ENCODE assay signal across 1 cellular context in the genomic region with DNA sequence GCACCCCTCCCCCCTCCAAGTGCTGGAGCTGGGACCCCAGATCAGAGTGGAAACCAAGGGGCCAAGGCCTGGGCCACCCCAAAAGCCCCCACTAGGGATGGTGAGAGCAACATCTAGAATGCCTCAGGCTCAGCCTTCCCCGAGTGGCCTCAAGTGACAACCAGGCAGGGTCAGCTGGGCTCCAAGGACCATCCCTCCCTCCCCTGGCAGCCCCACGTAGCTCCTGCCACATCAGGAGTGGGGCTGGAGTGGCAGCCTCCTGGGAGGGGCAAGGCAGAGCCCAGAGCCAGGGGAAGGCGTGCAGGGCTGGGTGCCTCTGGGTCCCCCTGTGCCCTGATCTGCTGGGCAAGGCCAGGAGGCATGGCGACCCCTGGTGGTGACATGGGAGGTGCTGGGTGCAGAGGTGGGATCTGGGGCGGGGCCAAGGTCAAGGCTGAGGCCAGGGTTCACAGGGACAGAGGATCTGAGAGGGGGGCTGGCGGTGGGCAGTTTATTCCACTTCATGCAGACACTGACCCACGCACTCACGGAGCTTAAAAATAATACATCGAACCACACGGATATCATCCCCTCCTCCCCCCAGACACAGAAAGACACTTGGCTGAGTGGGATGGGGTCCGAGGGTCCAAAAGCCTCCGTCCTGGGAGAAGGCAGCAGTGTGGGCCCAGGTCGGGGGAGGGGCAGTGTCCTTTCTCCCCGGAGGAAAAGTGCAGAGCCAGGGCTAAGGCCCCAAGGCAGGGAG.
TF ChIP-seq lines count a peak whose summit lies in the region.

No MANE protein-coding gene starts in this region.

TF ChIP-seq in K562, 482 proteins besides CTCF, POLR2A, EP300 and RAD21 (continues in another document):
- TF ChIP-seq PML (IDR thresholded peaks at IDR 0.05; ENCODE audit: low read length) (no peak), CXXC5 (CRISPR knock-in tag; IDR thresholded peaks at IDR 0.05) (peak; percentile 38; the same call in 1 of the 2 replicates), CTBP1 (IDR thresholded peaks at IDR 0.05; ENCODE audit: borderline replicate concordance) (peak; percentile 57; the same call in 1 of the 2 replicates), HDAC8 (tag; IDR thresholded peaks at IDR 0.05) (0 out of 2 replicates have a peak, but pooled peaks have one; percentile 28), NR2C2 (CRISPR knock-in tag; IDR thresholded peaks at IDR 0.05) (0 out of 2 replicates have a peak, but pooled peaks have one; percentile 40), NR2C2 (tag; IDR thresholded peaks at IDR 0.05) (peak; percentile 79), ARID2 (IDR thresholded peaks at IDR 0.05) (peak; percentile 95), HCFC1 (IDR thresholded peaks at IDR 0.05; ENCODE audit: low read depth, low read length) (no peak), STAG1 (CRISPR knock-in tag; IDR thresholded peaks at IDR 0.05; ENCODE audit: borderline replicate concordance) (peak; percentile 57; the same call in 1 of the 2 replicates), ZFPM2 (CRISPR knock-in tag; IDR thresholded peaks at IDR 0.05) (no peak), POLR2G (IDR thresholded peaks at IDR 0.05; ENCODE audit: low read depth, low read length) (peak; percentile 60; the same call in 1 of the 2 replicates), RB1 (IDR thresholded peaks at IDR 0.05; ENCODE audit: low read depth) (peak; percentile 70), PCBP2 (IDR thresholded peaks at IDR 0.05; ENCODE audit: low read depth, low read length, poor library complexity, severe bottlenecking) (no peak), RCOR1 (IDR thresholded peaks at IDR 0.05; ENCODE audit: borderline replicate concordance in 1 of 2, low read depth in 2 of 2, low read length in 2 of 2) (0 out of 4 replicates have a peak, but pooled peaks of 1 of the 2 experiments have one; percentile 45), NBN (IDR thresholded peaks at IDR 0.05; ENCODE audit: low read depth) (0 out of 2 replicates have a peak, but pooled peaks have one; percentile 56), NFIC (IDR thresholded peaks at IDR 0.05) (peak; percentile 62), ZBTB7A (IDR thresholded peaks at IDR 0.05; ENCODE audit: borderline replicate concordance, control insufficient read depth, low read depth, low read length) (peak; percentile 93), ZNF263 (CRISPR knock-in tag; IDR thresholded peaks at IDR 0.05; ENCODE audit: borderline replicate concordance) (peak; percentile 55; the same call in 1 of the 2 replicates), HLTF (IDR thresholded peaks at IDR 0.05) (0 out of 2 replicates have a peak, but pooled peaks have one; percentile 42), SMARCE1 (IDR thresholded peaks at IDR 0.05) (no peak), CREM (IDR thresholded peaks at IDR 0.05; ENCODE audit: low read depth) (peak; percentile 37; the same call in 1 of the 2 replicates), ZFX (CRISPR knock-in tag; IDR thresholded peaks at IDR 0.05) (peak; percentile 22; the same call in 1 of the 2 replicates), ESRRA (IDR thresholded peaks at IDR 0.05; ENCODE audit: borderline replicate concordance, low read depth) (peak; percentile 88), LEF1 (IDR thresholded peaks at IDR 0.05) (0 out of 2 replicates have a peak, but pooled peaks have one; percentile 13), HDAC1 (IDR thresholded peaks at IDR 0.05) (peak in 1 of 2 experiments; percentile 22; a peak in 1 of 4 replicates), CREB1 (IDR thresholded peaks at IDR 0.05) (peak; percentile 45; the same call in 1 of the 2 replicates), CREB1 (CRISPR knock-in tag; IDR thresholded peaks at IDR 0.05) (no peak), YY1 (IDR thresholded peaks at IDR 0.05; ENCODE audit: borderline replicate concordance in 1 of 3, control insufficient read depth in 1 of 3, extremely low read depth in 1 of 3, insufficient read depth in 3 of 3, insufficient read length in 1 of 3, insufficient replicate concordance in 2 of 3, low read depth in 1 of 3, low read length in 2 of 3) (peak in 1 of 3 experiments; percentile 52), ZNF668 (CRISPR knock-in tag; IDR thresholded peaks at IDR 0.05) (0 out of 2 replicates have a peak, but pooled peaks have one; percentile 7), SMC3 (conservative IDR thresholded peaks at IDR 0.05; ENCODE audit: insufficient read depth, low read depth, low read length) (peak; percentile 96), CBX1 (IDR thresholded peaks at IDR 0.05; ENCODE audit: low read depth) (peak; percentile 41; the same call in 1 of the 2 replicates)
- TF ChIP-seq, protein P1, sequence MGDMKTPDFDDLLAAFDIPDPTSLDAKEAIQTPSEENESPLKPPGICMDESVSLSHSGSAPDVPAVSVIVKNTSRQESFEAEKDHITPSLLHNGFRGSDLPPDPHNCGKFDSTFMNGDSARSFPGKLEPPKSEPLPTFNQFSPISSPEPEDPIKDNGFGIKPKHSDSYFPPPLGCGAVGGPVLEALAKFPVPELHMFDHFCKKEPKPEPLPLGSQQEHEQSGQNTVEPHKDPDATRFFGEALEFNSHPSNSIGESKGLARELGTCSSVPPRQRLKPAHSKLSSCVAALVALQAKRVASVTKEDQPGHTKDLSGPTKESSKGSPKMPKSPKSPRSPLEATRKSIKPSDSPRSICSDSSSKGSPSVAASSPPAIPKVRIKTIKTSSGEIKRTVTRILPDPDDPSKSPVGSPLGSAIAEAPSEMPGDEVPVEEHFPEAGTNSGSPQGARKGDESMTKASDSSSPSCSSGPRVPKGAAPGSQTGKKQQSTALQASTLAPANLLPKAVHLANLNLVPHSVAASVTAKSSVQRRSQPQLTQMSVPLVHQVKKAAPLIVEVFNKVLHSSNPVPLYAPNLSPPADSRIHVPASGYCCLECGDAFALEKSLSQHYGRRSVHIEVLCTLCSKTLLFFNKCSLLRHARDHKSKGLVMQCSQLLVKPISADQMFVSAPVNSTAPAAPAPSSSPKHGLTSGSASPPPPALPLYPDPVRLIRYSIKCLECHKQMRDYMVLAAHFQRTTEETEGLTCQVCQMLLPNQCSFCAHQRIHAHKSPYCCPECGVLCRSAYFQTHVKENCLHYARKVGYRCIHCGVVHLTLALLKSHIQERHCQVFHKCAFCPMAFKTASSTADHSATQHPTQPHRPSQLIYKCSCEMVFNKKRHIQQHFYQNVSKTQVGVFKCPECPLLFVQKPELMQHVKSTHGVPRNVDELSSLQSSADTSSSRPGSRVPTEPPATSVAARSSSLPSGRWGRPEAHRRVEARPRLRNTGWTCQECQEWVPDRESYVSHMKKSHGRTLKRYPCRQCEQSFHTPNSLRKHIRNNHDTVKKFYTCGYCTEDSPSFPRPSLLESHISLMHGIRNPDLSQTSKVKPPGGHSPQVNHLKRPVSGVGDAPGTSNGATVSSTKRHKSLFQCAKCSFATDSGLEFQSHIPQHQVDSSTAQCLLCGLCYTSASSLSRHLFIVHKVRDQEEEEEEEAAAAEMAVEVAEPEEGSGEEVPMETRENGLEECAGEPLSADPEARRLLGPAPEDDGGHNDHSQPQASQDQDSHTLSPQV (IDR thresholded peaks at IDR 0.05) = peak; percentile 81
- TF ChIP-seq, protein P2, sequence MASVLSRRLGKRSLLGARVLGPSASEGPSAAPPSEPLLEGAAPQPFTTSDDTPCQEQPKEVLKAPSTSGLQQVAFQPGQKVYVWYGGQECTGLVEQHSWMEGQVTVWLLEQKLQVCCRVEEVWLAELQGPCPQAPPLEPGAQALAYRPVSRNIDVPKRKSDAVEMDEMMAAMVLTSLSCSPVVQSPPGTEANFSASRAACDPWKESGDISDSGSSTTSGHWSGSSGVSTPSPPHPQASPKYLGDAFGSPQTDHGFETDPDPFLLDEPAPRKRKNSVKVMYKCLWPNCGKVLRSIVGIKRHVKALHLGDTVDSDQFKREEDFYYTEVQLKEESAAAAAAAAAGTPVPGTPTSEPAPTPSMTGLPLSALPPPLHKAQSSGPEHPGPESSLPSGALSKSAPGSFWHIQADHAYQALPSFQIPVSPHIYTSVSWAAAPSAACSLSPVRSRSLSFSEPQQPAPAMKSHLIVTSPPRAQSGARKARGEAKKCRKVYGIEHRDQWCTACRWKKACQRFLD (CRISPR knock-in tag; IDR thresholded peaks at IDR 0.05) = no peak
- TF ChIP-seq, protein P3, sequence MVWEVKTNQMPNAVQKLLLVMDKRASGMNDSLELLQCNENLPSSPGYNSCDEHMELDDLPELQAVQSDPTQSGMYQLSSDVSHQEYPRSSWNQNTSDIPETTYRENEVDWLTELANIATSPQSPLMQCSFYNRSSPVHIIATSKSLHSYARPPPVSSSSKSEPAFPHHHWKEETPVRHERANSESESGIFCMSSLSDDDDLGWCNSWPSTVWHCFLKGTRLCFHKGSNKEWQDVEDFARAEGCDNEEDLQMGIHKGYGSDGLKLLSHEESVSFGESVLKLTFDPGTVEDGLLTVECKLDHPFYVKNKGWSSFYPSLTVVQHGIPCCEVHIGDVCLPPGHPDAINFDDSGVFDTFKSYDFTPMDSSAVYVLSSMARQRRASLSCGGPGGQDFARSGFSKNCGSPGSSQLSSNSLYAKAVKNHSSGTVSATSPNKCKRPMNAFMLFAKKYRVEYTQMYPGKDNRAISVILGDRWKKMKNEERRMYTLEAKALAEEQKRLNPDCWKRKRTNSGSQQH (CRISPR knock-in tag; IDR thresholded peaks at IDR 0.05) = 0 out of 2 replicates have a peak, but pooled peaks have one; percentile 61
- TF ChIP-seq, protein P4, sequence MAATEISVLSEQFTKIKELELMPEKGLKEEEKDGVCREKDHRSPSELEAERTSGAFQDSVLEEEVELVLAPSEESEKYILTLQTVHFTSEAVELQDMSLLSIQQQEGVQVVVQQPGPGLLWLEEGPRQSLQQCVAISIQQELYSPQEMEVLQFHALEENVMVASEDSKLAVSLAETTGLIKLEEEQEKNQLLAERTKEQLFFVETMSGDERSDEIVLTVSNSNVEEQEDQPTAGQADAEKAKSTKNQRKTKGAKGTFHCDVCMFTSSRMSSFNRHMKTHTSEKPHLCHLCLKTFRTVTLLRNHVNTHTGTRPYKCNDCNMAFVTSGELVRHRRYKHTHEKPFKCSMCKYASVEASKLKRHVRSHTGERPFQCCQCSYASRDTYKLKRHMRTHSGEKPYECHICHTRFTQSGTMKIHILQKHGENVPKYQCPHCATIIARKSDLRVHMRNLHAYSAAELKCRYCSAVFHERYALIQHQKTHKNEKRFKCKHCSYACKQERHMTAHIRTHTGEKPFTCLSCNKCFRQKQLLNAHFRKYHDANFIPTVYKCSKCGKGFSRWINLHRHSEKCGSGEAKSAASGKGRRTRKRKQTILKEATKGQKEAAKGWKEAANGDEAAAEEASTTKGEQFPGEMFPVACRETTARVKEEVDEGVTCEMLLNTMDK (IDR thresholded peaks at IDR 0.05; ENCODE audit: borderline replicate concordance, insufficient read depth, low read depth, low read length, poor library complexity, severe bottlenecking) = peak; percentile 87
- TF ChIP-seq, protein P5, sequence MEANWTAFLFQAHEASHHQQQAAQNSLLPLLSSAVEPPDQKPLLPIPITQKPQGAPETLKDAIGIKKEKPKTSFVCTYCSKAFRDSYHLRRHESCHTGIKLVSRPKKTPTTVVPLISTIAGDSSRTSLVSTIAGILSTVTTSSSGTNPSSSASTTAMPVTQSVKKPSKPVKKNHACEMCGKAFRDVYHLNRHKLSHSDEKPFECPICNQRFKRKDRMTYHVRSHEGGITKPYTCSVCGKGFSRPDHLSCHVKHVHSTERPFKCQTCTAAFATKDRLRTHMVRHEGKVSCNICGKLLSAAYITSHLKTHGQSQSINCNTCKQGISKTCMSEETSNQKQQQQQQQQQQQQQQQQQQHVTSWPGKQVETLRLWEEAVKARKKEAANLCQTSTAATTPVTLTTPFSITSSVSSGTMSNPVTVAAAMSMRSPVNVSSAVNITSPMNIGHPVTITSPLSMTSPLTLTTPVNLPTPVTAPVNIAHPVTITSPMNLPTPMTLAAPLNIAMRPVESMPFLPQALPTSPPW (CRISPR knock-in tag; IDR thresholded peaks at IDR 0.05) = peak; percentile 64
- TF ChIP-seq, protein P6, sequence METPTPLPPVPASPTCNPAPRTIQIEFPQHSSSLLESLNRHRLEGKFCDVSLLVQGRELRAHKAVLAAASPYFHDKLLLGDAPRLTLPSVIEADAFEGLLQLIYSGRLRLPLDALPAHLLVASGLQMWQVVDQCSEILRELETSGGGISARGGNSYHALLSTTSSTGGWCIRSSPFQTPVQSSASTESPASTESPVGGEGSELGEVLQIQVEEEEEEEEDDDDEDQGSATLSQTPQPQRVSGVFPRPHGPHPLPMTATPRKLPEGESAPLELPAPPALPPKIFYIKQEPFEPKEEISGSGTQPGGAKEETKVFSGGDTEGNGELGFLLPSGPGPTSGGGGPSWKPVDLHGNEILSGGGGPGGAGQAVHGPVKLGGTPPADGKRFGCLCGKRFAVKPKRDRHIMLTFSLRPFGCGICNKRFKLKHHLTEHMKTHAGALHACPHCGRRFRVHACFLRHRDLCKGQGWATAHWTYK (CRISPR knock-in tag; IDR thresholded peaks at IDR 0.05) = peak; percentile 26; the same call in 1 of the 2 replicates
- TF ChIP-seq, protein P7, sequence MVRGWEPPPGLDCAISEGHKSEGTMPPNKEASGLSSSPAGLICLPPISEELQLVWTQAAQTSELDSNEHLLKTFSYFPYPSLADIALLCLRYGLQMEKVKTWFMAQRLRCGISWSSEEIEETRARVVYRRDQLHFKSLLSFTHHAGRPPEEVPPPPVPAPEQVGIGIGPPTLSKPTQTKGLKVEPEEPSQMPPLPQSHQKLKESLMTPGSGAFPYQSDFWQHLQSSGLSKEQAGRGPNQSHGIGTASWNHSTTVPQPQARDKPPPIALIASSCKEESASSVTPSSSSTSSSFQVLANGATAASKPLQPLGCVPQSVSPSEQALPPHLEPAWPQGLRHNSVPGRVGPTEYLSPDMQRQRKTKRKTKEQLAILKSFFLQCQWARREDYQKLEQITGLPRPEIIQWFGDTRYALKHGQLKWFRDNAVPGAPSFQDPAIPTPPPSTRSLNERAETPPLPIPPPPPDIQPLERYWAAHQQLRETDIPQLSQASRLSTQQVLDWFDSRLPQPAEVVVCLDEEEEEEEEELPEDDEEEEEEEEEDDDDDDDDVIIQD (CRISPR knock-in tag; IDR thresholded peaks at IDR 0.05) = no peak
- TF ChIP-seq, protein P8, sequence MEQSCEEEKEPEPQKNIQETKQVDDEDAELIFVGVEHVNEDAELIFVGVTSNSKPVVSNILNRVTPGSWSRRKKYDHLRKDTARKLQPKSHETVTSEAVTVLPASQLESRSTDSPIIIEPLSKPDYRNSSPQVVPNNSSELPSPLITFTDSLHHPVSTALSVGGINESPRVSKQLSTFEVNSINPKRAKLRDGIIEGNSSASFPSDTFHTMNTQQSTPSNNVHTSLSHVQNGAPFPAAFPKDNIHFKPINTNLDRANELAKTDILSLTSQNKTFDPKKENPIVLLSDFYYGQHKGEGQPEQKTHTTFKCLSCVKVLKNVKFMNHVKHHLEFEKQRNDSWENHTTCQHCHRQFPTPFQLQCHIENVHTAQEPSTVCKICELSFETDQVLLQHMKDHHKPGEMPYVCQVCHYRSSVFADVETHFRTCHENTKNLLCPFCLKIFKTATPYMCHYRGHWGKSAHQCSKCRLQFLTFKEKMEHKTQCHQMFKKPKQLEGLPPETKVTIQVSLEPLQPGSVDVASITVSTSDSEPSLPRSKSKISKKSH (CRISPR knock-in tag; IDR thresholded peaks at IDR 0.05) = no peak
- TF ChIP-seq, protein P9, sequence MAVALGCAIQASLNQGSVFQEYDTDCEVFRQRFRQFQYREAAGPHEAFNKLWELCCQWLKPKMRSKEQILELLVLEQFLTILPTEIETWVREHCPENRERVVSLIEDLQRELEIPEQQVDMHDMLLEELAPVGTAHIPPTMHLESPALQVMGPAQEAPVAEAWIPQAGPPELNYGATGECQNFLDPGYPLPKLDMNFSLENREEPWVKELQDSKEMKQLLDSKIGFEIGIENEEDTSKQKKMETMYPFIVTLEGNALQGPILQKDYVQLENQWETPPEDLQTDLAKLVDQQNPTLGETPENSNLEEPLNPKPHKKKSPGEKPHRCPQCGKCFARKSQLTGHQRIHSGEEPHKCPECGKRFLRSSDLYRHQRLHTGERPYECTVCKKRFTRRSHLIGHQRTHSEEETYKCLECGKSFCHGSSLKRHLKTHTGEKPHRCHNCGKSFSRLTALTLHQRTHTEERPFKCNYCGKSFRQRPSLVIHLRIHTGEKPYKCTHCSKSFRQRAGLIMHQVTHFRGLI (CRISPR knock-in tag; IDR thresholded peaks at IDR 0.05) = no peak
